Comparison of ENCODE assay signal across 1 cellular context in genomic region chr9:137123459-137123819, GRCh38.
TF ChIP-seq lines count a peak whose summit lies in the region.

No MANE protein-coding gene starts in this region.

TF ChIP-seq in HCT116, 20 proteins besides CTCF, POLR2A, EP300 and RAD21 (continued from another document):
- TF ChIP-seq, protein P1, sequence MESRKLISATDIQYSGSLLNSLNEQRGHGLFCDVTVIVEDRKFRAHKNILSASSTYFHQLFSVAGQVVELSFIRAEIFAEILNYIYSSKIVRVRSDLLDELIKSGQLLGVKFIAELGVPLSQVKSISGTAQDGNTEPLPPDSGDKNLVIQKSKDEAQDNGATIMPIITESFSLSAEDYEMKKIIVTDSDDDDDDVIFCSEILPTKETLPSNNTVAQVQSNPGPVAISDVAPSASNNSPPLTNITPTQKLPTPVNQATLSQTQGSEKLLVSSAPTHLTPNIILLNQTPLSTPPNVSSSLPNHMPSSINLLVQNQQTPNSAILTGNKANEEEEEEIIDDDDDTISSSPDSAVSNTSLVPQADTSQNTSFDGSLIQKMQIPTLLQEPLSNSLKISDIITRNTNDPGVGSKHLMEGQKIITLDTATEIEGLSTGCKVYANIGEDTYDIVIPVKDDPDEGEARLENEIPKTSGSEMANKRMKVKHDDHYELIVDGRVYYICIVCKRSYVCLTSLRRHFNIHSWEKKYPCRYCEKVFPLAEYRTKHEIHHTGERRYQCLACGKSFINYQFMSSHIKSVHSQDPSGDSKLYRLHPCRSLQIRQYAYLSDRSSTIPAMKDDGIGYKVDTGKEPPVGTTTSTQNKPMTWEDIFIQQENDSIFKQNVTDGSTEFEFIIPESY (IDR thresholded peaks at IDR 0.05; ENCODE audit: extremely low read depth, insufficient replicate concordance, low read length): no peak
- TF ChIP-seq CEBPB (IDR thresholded peaks at IDR 0.05; ENCODE audit: low read depth) (no peak), REST (IDR thresholded peaks at IDR 0.05; ENCODE audit: low read depth) (no peak), ZFX (IDR thresholded peaks at IDR 0.05) (no peak), POLR2AphosphoS5 (IDR thresholded peaks at IDR 0.05; ENCODE audit: low read depth, low read length) (no peak), JUND (IDR thresholded peaks at IDR 0.05) (no peak), EZH2phosphoT487 (IDR thresholded peaks at IDR 0.05; ENCODE audit: borderline replicate concordance) (no peak)
- TF ChIP-seq, protein P2, sequence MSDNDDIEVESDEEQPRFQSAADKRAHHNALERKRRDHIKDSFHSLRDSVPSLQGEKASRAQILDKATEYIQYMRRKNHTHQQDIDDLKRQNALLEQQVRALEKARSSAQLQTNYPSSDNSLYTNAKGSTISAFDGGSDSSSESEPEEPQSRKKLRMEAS (IDR thresholded peaks at IDR 0.05): no peak
TF ChIP-seq in HCT116: peak in this region for 0.
